In the genomic region with DNA sequence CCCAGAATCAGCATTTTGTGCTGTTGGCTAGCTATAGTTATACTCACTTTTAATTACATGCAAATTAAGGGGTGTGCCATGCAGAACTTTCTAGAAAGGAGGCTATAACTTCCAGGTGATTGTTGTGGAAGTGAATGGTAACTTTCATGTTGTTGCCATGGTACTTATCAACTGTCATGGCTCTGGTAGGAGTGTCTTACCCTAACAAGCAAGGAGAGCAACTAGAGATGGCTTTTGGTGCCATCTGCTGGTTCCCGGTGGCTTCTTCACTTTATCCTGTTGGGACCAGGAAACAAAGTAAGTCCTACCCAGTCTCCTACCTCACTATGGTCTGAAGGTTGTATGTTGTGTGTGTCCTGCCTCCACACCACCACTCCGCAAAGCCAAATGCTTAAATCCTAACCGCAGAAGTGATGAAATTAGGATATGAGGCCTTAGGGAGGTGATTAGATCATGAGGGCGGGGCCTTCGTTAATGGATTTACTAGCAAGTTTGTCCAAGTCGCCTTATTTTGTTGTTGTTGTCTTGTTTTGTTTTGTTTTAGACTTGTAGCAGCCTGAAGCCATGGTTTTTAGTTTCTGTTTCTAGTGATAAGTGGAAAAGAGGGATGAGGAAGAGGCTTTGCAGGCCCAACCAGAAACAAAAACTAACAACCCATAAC, we compare ENCODE assay signal across 8 cellular contexts. TPM values are rescaled to one million over a fixed set of nuclear protein-coding genes. Genes with fewer than 3 reads are reported as not detected.
DNase-seq lines count a peak whose midpoint lies in the region; ATAC-seq, FAIRE-seq and TF ChIP-seq lines count a peak whose summit lies in the region.

No MANE protein-coding gene starts in this region.

- DNase-seq in IMR-90 (peak; percentile 91), NOMO-1 treated with dmso at 0.1 percent for 144 hours (lab: John Stamatoyannopoulos, UW; ENCODE audit: unreplicated experiment) (peak; percentile 76), H1 (ENCODE audit: low read depth in 1 of 2, low spot score in 2 of 2) (peak; percentile 68 to 84), mesenchymal stem cell (peak; percentile 92)
- peak; percentile 87 for DNase-seq in activated CD8-positive, alpha-beta memory T cell treated with anti-CD3 and anti-CD28 coated beads for 24 hours
- peak; percentile 60 to 77 for DNase-seq in stimulated activated CD8-positive, alpha-beta memory T cell treated with anti-CD3 and anti-CD28 coated beads, Interleukin-15, amount 100 ng/mL, for 4 hours (ENCODE audit: low read depth in 2 of 2)

- no peaks in the 10 kb centered on the region for H3K79me2 ChIP-seq in H1 (ENCODE audit: control insufficient read depth in 1 of 2, insufficient read depth in 2 of 2, low read length in 2 of 2)

- no peak overlapping the region for H3K4me2 ChIP-seq in IMR-90 (ENCODE audit: low read depth, low read length)
- H3K4me2 ChIP-seq in H1 (ENCODE audit: insufficient read depth in 1 of 2, low read depth in 2 of 2, low read length in 2 of 2), result no peak overlapping the region
- H3K4me2 ChIP-seq in mesenchymal stem cell (ENCODE audit: low read length, poor library complexity, severe bottlenecking), result no peak overlapping the region

- H3K79me1 ChIP-seq in IMR-90 (ENCODE audit: low read depth in 1 of 2, low read length in 2 of 2) (no peaks in the 10 kb centered on the region), H1 (ENCODE audit: low read depth, low read length) (0 out of 2 replicates have a peak, but pooled peaks cover 2% of the 10 kb centered on the region), mesenchymal stem cell (replicated peaks; ENCODE audit: low read length, poor library complexity, severe bottlenecking) (peaks cover 2% of the 10 kb centered on the region)

- in situ Hi-C loops in IMR-90 (cut with MboI; ENCODE audit: low sequenced_read_pairs), result loop anchor here (10.0 kb wide), 3 partner anchors 471 to 661 kb away; a partner anchor contains a TSS

- dilution Hi-C loops in IMR-90 (cut with HindIII; ENCODE audit: low sequenced_read_pairs, unreplicated experiment), result loop anchor here (10.0 kb wide), 1 partner anchor 171 kb away; a partner anchor contains a TSS

- H4K8ac ChIP-seq in IMR-90 (ENCODE audit: low read depth in 2 of 2, low read length in 2 of 2), result peak overlapping the region in 1 of 2 experiments; percentile 73; a peak in 2 of 4 replicates
- H4K8ac ChIP-seq in H1 (ENCODE audit: extremely low read depth, insufficient read depth, low read length), result no peak overlapping the region
- H4K8ac ChIP-seq in mesenchymal stem cell (ENCODE audit: low read length), result no peak overlapping the region

- H4K91ac ChIP-seq in IMR-90 (ENCODE audit: insufficient read depth, low read depth, low read length) (no peak overlapping the region), H1 (replicated peaks; ENCODE audit: insufficient read length, low read length) (no peak overlapping the region), mesenchymal stem cell (ENCODE audit: low read length) (no peak overlapping the region)

- H4K20me1 ChIP-seq in IMR-90 (ENCODE audit: insufficient read depth, low read length), result no peaks in the 10 kb centered on the region
- no peaks in the 10 kb centered on the region for H4K20me1 ChIP-seq in H1 (replicated peaks in 1 of 2; ENCODE audit: control insufficient read depth in 1 of 2, insufficient read depth in 2 of 2, low read length in 2 of 2)

- no TSS peak for BruUV-seq in IMR-90 (replicated peaks; lab: Mats Ljungman, UMichigan)

- H2BK20ac ChIP-seq in IMR-90 (ENCODE audit: low read depth, low read length) (no peak overlapping the region), H1 (ENCODE audit: low read length) (no peak overlapping the region)

- H3K27ac ChIP-seq in IMR-90 (ENCODE audit: insufficient read depth, low read length) (no peak overlapping the region), H1 (ENCODE audit: low read depth, low read length) (no peak overlapping the region), mesenchymal stem cell (ENCODE audit: low read length, poor library complexity, severe bottlenecking) (no peak overlapping the region)

- TF ChIP-seq POLR2A in IMR-90 (IDR thresholded peaks at IDR 0.05; ENCODE audit: low read depth, low read length) (no peak), H1 (IDR thresholded peaks at IDR 0.05; ENCODE audit: control extremely low read depth in 1 of 2, low read depth in 2 of 2, low read length in 2 of 2) (no peak)

- H2AK9ac ChIP-seq in IMR-90 (replicated peaks; ENCODE audit: low read depth, low read length, poor library complexity), result no peak overlapping the region

- H3K14ac ChIP-seq in IMR-90 (replicated peaks; ENCODE audit: low read depth, low read length), result no peak overlapping the region
- H3K14ac ChIP-seq in H1 (ENCODE audit: insufficient read length), result no peak overlapping the region
- no peak overlapping the region for H3K14ac ChIP-seq in mesenchymal stem cell (ENCODE audit: low read length in 2 of 2)

- H2BK15ac ChIP-seq in IMR-90 (ENCODE audit: low read depth, low read length), result no peak overlapping the region
- no peak overlapping the region for H2BK15ac ChIP-seq in H1 (ENCODE audit: low read length)
- H2BK15ac ChIP-seq in mesenchymal stem cell (ENCODE audit: low read depth, poor library complexity, severe bottlenecking), result no peak overlapping the region

- no peak for TF ChIP-seq EP300 in H1 (IDR thresholded peaks at IDR 0.05; ENCODE audit: borderline replicate concordance in 1 of 2, low read depth in 2 of 2, low read length in 2 of 2)

- no peaks in the 10 kb centered on the region for H3K9me1 ChIP-seq in IMR-90 (ENCODE audit: insufficient read depth, low read length)

- 90% methylated on average over 2 of the region's 6 CpGs; no CpG with 5 or more reads in 1 of the 2 experiments for WGBS in IMR-90 (ENCODE audit: extremely low coverage in 2 of 2, insufficient read length in 1 of 2), 2 experiments
- 51% methylated on average over 6 of the region's 6 CpGs; no CpG with 5 or more reads in 1 of the 2 experiments for WGBS in H1 (ENCODE audit: extremely low coverage in 1 of 2, insufficient coverage in 1 of 2, insufficient read length in 1 of 2, insufficient replicate concordance in 2 of 2, low coverage in 1 of 2, low lambda C conversion rate in 2 of 2, missing lambda C conversion rate in 1 of 2), 2 experiments
- 58% methylated on average over 5 of the region's 6 CpGs for WGBS in mesenchymal stem cell

- no peak overlapping the region for H3K56ac ChIP-seq in IMR-90 (ENCODE audit: extremely low read depth, insufficient read depth, low read length)
- no peak overlapping the region for H3K56ac ChIP-seq in H1 (replicated peaks; ENCODE audit: insufficient read length, low read depth, low read length)

- H3K36me3 ChIP-seq in IMR-90 (ENCODE audit: control insufficient read depth, insufficient read depth, low read length), result no peaks in the 10 kb centered on the region
- H3K36me3 ChIP-seq in H1 (ENCODE audit: control insufficient read depth in 2 of 4, insufficient read depth in 4 of 4, low read length in 3 of 4), result no peaks in the 10 kb centered on the region
- H3K36me3 ChIP-seq in mesenchymal stem cell (ENCODE audit: control insufficient read depth in 1 of 2, insufficient read depth in 2 of 2, low read depth in 1 of 2, low read length in 2 of 2), result no peaks in the 10 kb centered on the region

- POLR2A ChIA-PET in IMR-90 (lab: Charles Lee; ENCODE audit: unreplicated experiment), result no interaction called here
- POLR2A ChIA-PET in H1 (lab: Charles Lee; ENCODE audit: partially characterized antibody), result interaction anchor here (0.7 to 1.1 kb wide), 5 partner anchors 171 to 209 kb away, joined by 3 read pairs; a partner anchor contains a TSS

- no peak overlapping the region for H2BK120ac ChIP-seq in IMR-90 (ENCODE audit: low read depth, low read length)
- H2BK120ac ChIP-seq in H1 (replicated peaks; ENCODE audit: low read depth, low read length), result no peak overlapping the region
- no peak overlapping the region for H2BK120ac ChIP-seq in mesenchymal stem cell (ENCODE audit: low read depth, low read length)

- H3K4me3 ChIP-seq in GM12875 (ENCODE audit: low read depth, low read length), result no peak overlapping the region
- H3K4me3 ChIP-seq in IMR-90 (ENCODE audit: insufficient read depth, low read depth, low read length), result no peak overlapping the region
- H3K4me3 ChIP-seq in H1 (ENCODE audit: extremely low read depth in 1 of 4, insufficient read depth in 2 of 4, low read depth in 3 of 4, low read length in 4 of 4), result no peak overlapping the region
- no peak overlapping the region for H3K4me3 ChIP-seq in mesenchymal stem cell (ENCODE audit: insufficient read depth in 1 of 2, low read depth in 1 of 2, low read length in 2 of 2)

- H3K9ac ChIP-seq in IMR-90 (ENCODE audit: low read depth, low read length) (no peak overlapping the region), H1 (replicated peaks in 1 of 4; ENCODE audit: extremely low read depth in 1 of 4, low read depth in 3 of 4, low read length in 3 of 4) (no peak overlapping the region), mesenchymal stem cell (ENCODE audit: low read length) (peak overlapping the region; percentile 77)

- CTCF ChIA-PET in IMR-90 (lab: Yijun Ruan, JAX) (interaction anchor here (0.7 kb wide), 1 partner anchor 211 kb away, joined by 4 read pairs; no protein-coding TSS in a partner anchor), H1 (lab: Charles Lee; ENCODE audit: partially characterized antibody) (interaction anchor here (0.5 to 4.8 kb wide), 16 partner anchors 12 to 591 kb away, joined by 3 to 47 read pairs (median 3); no protein-coding TSS in a partner anchor)

- no peak overlapping the region for H3K4ac ChIP-seq in IMR-90 (ENCODE audit: low read depth, low read length)
- H3K4ac ChIP-seq in H1 (replicated peaks; ENCODE audit: insufficient read length, low read depth, low read length), result no peak overlapping the region
- H3K4ac ChIP-seq in mesenchymal stem cell (ENCODE audit: low read depth in 1 of 2, low read length in 2 of 2), result no peak overlapping the region

- FAIRE-seq in H1 (lab: Jason Lieb, UNC), result peak; percentile 100

- H3K23ac ChIP-seq in IMR-90 (ENCODE audit: low read depth, low read length), result no peak overlapping the region
- no peak overlapping the region for H3K23ac ChIP-seq in H1 (ENCODE audit: insufficient read length)
- no peak overlapping the region for H3K23ac ChIP-seq in mesenchymal stem cell (ENCODE audit: low read length in 2 of 2)

- H3K23me2 ChIP-seq in H1 (ENCODE audit: low read depth, low read length), result peaks cover 11% of the 10 kb centered on the region; the same call in 1 of the 2 replicates

- H2AFZ ChIP-seq in IMR-90 (replicated peaks; ENCODE audit: low read length, poor library complexity) (peak overlapping the region; percentile 80), H1 (ENCODE audit: low read length) (no peak overlapping the region), mesenchymal stem cell (ENCODE audit: low read depth, low read length) (no peak overlapping the region)

- TF ChIP-seq CTCF in GM12875 (IDR thresholded peaks at IDR 0.05; ENCODE audit: borderline replicate concordance, insufficient read depth, low read depth, low read length) (peak; percentile 77), IMR-90 (conservative IDR thresholded peaks at IDR 0.05; ENCODE audit: low read depth, low read length) (peak; percentile 92), H1 (IDR thresholded peaks at IDR 0.05; ENCODE audit: control extremely low read depth in 1 of 3, insufficient read depth in 1 of 3, low read depth in 1 of 3, low read length in 3 of 3) (peak; percentile 37 to 94 (median 80))

- no peaks in the 10 kb centered on the region for H3K4me1 ChIP-seq in IMR-90 (ENCODE audit: control insufficient read depth, insufficient read depth, low read length)
- peaks cover 0 to 2% (median 0%) of the 10 kb centered on the region in 4 experiments; a peak in 2 of 7 replicates for H3K4me1 ChIP-seq in H1 (replicated peaks in 1 of 4; ENCODE audit: control insufficient read depth in 3 of 4, insufficient read depth in 4 of 4, low read length in 3 of 4)
- peaks cover 1% of the 10 kb centered on the region for H3K4me1 ChIP-seq in mesenchymal stem cell (ENCODE audit: control insufficient read depth, insufficient read depth, low read depth, low read length)

- no peaks in the 10 kb centered on the region for H3K9me3 ChIP-seq in IMR-90 (ENCODE audit: control insufficient read depth, insufficient read depth, low read length)
- H3K9me3 ChIP-seq in H1 (ENCODE audit: insufficient read depth in 2 of 2, low read depth in 1 of 2, low read length in 1 of 2), result no peaks in the 10 kb centered on the region
- no peaks in the 10 kb centered on the region for H3K9me3 ChIP-seq in mesenchymal stem cell (ENCODE audit: control insufficient read depth, low read length)

- peak; percentile 28 for ATAC-seq in IMR-90 (ENCODE audit: low read depth)
- ATAC-seq in HG03460 (IDR thresholded peaks at IDR 0.05; ENCODE audit: unreplicated experiment), result no peak

- intact Hi-C loops in IMR-90 (cut with micrococcal nuclease), result loop anchor here (1.0 kb wide), 1 partner anchor 591 kb away; no protein-coding TSS in a partner anchor

- H3K18ac ChIP-seq in IMR-90 (ENCODE audit: low read depth, low read length) (no peak overlapping the region), H1 (ENCODE audit: extremely low read depth, low read length) (no peak overlapping the region), mesenchymal stem cell (ENCODE audit: low read depth in 1 of 2, low read length in 2 of 2) (no peak overlapping the region)

- H2BK5ac ChIP-seq in IMR-90 (ENCODE audit: low read depth, low read length, poor library complexity, severe bottlenecking) (no peak overlapping the region), H1 (ENCODE audit: low read depth, low read length) (no peak overlapping the region), mesenchymal stem cell (ENCODE audit: low read depth, low read length, poor library complexity, severe bottlenecking) (no peak overlapping the region)

- H4K5ac ChIP-seq in IMR-90 (ENCODE audit: low read depth, low read length), result 0 out of 2 replicates have a peak overlapping the region, but pooled peaks have one; percentile 23
- H4K5ac ChIP-seq in H1 (ENCODE audit: insufficient read length, low read depth, low read length), result no peak overlapping the region

- H2AK5ac ChIP-seq in IMR-90 (ENCODE audit: low read depth, low read length) (no peak overlapping the region), H1 (ENCODE audit: low read depth, low read length) (no peak overlapping the region), mesenchymal stem cell (ENCODE audit: low read length, severe bottlenecking) (no peak overlapping the region)

- H2BK12ac ChIP-seq in H1 (ENCODE audit: low read depth, low read length) (no peak overlapping the region), mesenchymal stem cell (ENCODE audit: low read length in 2 of 2) (no peak overlapping the region)

- TF ChIP-seq RAD21 in IMR-90 (IDR thresholded peaks at IDR 0.05; ENCODE audit: low read length) (peak; percentile 91), H1 (IDR thresholded peaks at IDR 0.05 in 1 of 2, conservative IDR thresholded peaks at IDR 0.05 in 1 of 2; ENCODE audit: low read depth in 2 of 2, low read length in 2 of 2) (peak; percentile 95 to 96)

- H3K27me3 ChIP-seq in IMR-90 (ENCODE audit: control insufficient read depth, insufficient read depth, low read length), result no peaks in the 10 kb centered on the region
- H3K27me3 ChIP-seq in H1 (replicated peaks in 1 of 4; ENCODE audit: control insufficient read depth in 3 of 4, extremely low read depth in 1 of 4, insufficient read depth in 3 of 4, low read length in 3 of 4), result no peaks in the 10 kb centered on the region
- H3K27me3 ChIP-seq in mesenchymal stem cell (ENCODE audit: control insufficient read depth in 1 of 2, insufficient read depth in 1 of 2, low read length in 2 of 2), result no peaks in the 10 kb centered on the region

RNA-seq across cellular contexts. Expression of a gene that starts 22.6 kb away (rescaled TPM):
- total RNA-seq in IMR-90 (2012; rRNA removed), result 8.1 and 8.9 TPM in 2 replicates
- polyA plus RNA-seq in IMR-90 (2012; rRNA removed) (42.6 and 47.6 TPM in 2 replicates), H1 (2011; rRNA removed) (62.3 and 89.1 TPM in 2 replicates)
- polyA plus RNA-seq in IMR-90 (2012; cell fraction: cytosol; rRNA removed), result 34.3 and 50.6 TPM in 2 replicates
- 70.0 and 176 TPM in 2 replicates for polyA plus RNA-seq in IMR-90 (2012; cell fraction: nucleus; rRNA removed; ENCODE audit: low replicate concordance)
- total RNA-seq in H1 (2021; fragmentation: NEBNext Ultra II Directional; extraction: Animal tissue kit (Norgen Biotek cat#: 25700)), result 24.6 and 26.7 TPM in 2 replicates
- polyA plus RNA-seq in H1 (2011; cell fraction: cytosol; rRNA removed), result 56.8 TPM
- polyA plus RNA-seq in H1 (2011; cell fraction: nucleus; rRNA removed), result 59.7 TPM
- polyA plus RNA-seq in H1 (2012, experiment 1 of 2), result 24.8 to 33.5 TPM (median 30.6 TPM) in 4 replicates
- polyA plus RNA-seq in H1 (2012, experiment 2 of 2), result 29.7 TPM
- polyA plus RNA-seq in H1 (2013, experiment 1 of 2), result 25.9 TPM
- polyA plus RNA-seq in H1 (2013, experiment 2 of 2), result 25.4 TPM
- polyA minus RNA-seq in H1 (2011; rRNA and poly(A)+ RNA removed), result 11.2 and 13.5 TPM in 2 replicates
- 12.6 TPM for polyA minus RNA-seq in H1 (2011; cell fraction: cytosol; rRNA and poly(A)+ RNA removed)
- 20.7 TPM for polyA minus RNA-seq in H1 (2011; cell fraction: nucleus; rRNA and poly(A)+ RNA removed)
- polyA plus RNA-seq in mesenchymal stem cell (2013, experiment 1 of 2), result 35.6 TPM
- 34.6 TPM for polyA plus RNA-seq in mesenchymal stem cell (2013, experiment 2 of 2)

RNA-seq across cellular contexts. Expression of a gene that starts 27.7 kb away (rescaled TPM):
- 5.3 and 6.5 TPM in 2 replicates for total RNA-seq in IMR-90 (2012; rRNA removed)
- polyA plus RNA-seq in IMR-90 (2012; rRNA removed), result 4.6 and 5.7 TPM in 2 replicates
- 1.8 and 3.1 TPM in 2 replicates for polyA plus RNA-seq in IMR-90 (2012; cell fraction: cytosol; rRNA removed)
- 2.5 and 17.6 TPM in 2 replicates for polyA plus RNA-seq in IMR-90 (2012; cell fraction: nucleus; rRNA removed; ENCODE audit: low replicate concordance)
- 9.0 and 9.2 TPM in 2 replicates for total RNA-seq in H1 (2021; fragmentation: NEBNext Ultra II Directional; extraction: Animal tissue kit (Norgen Biotek cat#: 25700))
- 4.5 and 4.8 TPM in 2 replicates for polyA plus RNA-seq in H1 (2011; rRNA removed)
- polyA plus RNA-seq in H1 (2011; cell fraction: cytosol; rRNA removed), result 6.3 TPM
- 5.4 TPM for polyA plus RNA-seq in H1 (2011; cell fraction: nucleus; rRNA removed)
- polyA plus RNA-seq in H1 (2012, experiment 1 of 2), result 7.1 to 8.6 TPM (median 7.4 TPM) in 4 replicates
- 2.9 TPM for polyA plus RNA-seq in H1 (2012, experiment 2 of 2)
- 7.0 TPM for polyA plus RNA-seq in H1 (2013, experiment 1 of 2)
- polyA plus RNA-seq in H1 (2013, experiment 2 of 2), result 5.5 TPM
- polyA minus RNA-seq in H1 (2011; rRNA and poly(A)+ RNA removed), result 10.3 and 12.6 TPM in 2 replicates
- 2.7 TPM for polyA minus RNA-seq in H1 (2011; cell fraction: cytosol; rRNA and poly(A)+ RNA removed)
- polyA minus RNA-seq in H1 (2011; cell fraction: nucleus; rRNA and poly(A)+ RNA removed), result 9.8 TPM
- polyA plus RNA-seq in mesenchymal stem cell (2013, experiment 1 of 2), result 9.8 TPM
- polyA plus RNA-seq in mesenchymal stem cell (2013, experiment 2 of 2), result 11.5 TPM

RNA-seq across cellular contexts. Expression of a gene that starts 31.5 kb away (rescaled TPM):
- 371 and 434 TPM in 2 replicates for total RNA-seq in IMR-90 (2012; rRNA removed)
- polyA plus RNA-seq in IMR-90 (2012; rRNA removed), result 1,091 and 1,179 TPM in 2 replicates
- polyA plus RNA-seq in IMR-90 (2012; cell fraction: cytosol; rRNA removed), result 1,099 and 1,903 TPM in 2 replicates
- polyA plus RNA-seq in IMR-90 (2012; cell fraction: nucleus; rRNA removed; ENCODE audit: low replicate concordance), result 247 and 613 TPM in 2 replicates
- total RNA-seq in H1 (2021; fragmentation: NEBNext Ultra II Directional; extraction: Animal tissue kit (Norgen Biotek cat#: 25700)), result 384 and 416 TPM in 2 replicates
- polyA plus RNA-seq in H1 (2011; rRNA removed), result 1,137 and 1,209 TPM in 2 replicates
- 1,381 TPM for polyA plus RNA-seq in H1 (2011; cell fraction: cytosol; rRNA removed)
- polyA plus RNA-seq in H1 (2011; cell fraction: nucleus; rRNA removed), result 379 TPM
- polyA plus RNA-seq in H1 (2012, experiment 1 of 2), result 570 to 950 TPM (median 731 TPM) in 4 replicates
- 3,120 TPM for polyA plus RNA-seq in H1 (2012, experiment 2 of 2)
- 427 TPM for polyA plus RNA-seq in H1 (2013, experiment 1 of 2)
- polyA plus RNA-seq in H1 (2013, experiment 2 of 2), result 439 TPM
- polyA minus RNA-seq in H1 (2011; rRNA and poly(A)+ RNA removed), result 103 and 118 TPM in 2 replicates
- polyA minus RNA-seq in H1 (2011; cell fraction: cytosol; rRNA and poly(A)+ RNA removed), result 80.6 TPM
- 77.9 TPM for polyA minus RNA-seq in H1 (2011; cell fraction: nucleus; rRNA and poly(A)+ RNA removed)
- 316 TPM for polyA plus RNA-seq in mesenchymal stem cell (2013, experiment 1 of 2)
- polyA plus RNA-seq in mesenchymal stem cell (2013, experiment 2 of 2), result 336 TPM

RNA-seq across cellular contexts. Expression of a gene that starts 38.9 kb away (rescaled TPM):
- total RNA-seq in IMR-90 (2012; rRNA removed), result 76.0 and 77.2 TPM in 2 replicates
- polyA plus RNA-seq in IMR-90 (2012; rRNA removed) (105 and 126 TPM in 2 replicates), H1 (2011; rRNA removed) (90.8 and 124 TPM in 2 replicates)
- 71.7 and 184 TPM in 2 replicates for polyA plus RNA-seq in IMR-90 (2012; cell fraction: cytosol; rRNA removed)
- 67.3 and 125 TPM in 2 replicates for polyA plus RNA-seq in IMR-90 (2012; cell fraction: nucleus; rRNA removed; ENCODE audit: low replicate concordance)
- 78.3 and 88.0 TPM in 2 replicates for total RNA-seq in H1 (2021; fragmentation: NEBNext Ultra II Directional; extraction: Animal tissue kit (Norgen Biotek cat#: 25700))
- 145 TPM for polyA plus RNA-seq in H1 (2011; cell fraction: cytosol; rRNA removed)
- 106 TPM for polyA plus RNA-seq in H1 (2011; cell fraction: nucleus; rRNA removed)
- polyA plus RNA-seq in H1 (2012, experiment 1 of 2), result 53.3 to 94.4 TPM (median 91.8 TPM) in 4 replicates
- polyA plus RNA-seq in H1 (2012, experiment 2 of 2), result 98.1 TPM
- polyA plus RNA-seq in H1 (2013, experiment 1 of 2), result 64.9 TPM
- 61.6 TPM for polyA plus RNA-seq in H1 (2013, experiment 2 of 2)
- polyA minus RNA-seq in H1 (2011; rRNA and poly(A)+ RNA removed), result 16.1 and 18.6 TPM in 2 replicates
- polyA minus RNA-seq in H1 (2011; cell fraction: cytosol; rRNA and poly(A)+ RNA removed), result 40.0 TPM
- 29.8 TPM for polyA minus RNA-seq in H1 (2011; cell fraction: nucleus; rRNA and poly(A)+ RNA removed)
- 62.7 TPM for polyA plus RNA-seq in mesenchymal stem cell (2013, experiment 1 of 2)
- 58.8 TPM for polyA plus RNA-seq in mesenchymal stem cell (2013, experiment 2 of 2)
